24 cellular contexts compared by ENCODE assay signal in genomic region chr6:10000461-10000992, GRCh38.
"Had no signal": no experiment of that assay in that cellular context is flagged by ENCODE, and none has a peak within 500 bp of the region (broad histone marks: within the 10 kb centered on the region; RNA-seq: fewer than 3 reads in every experiment).

No MANE protein-coding gene starts in this region.

- DNase-seq: activated CD4-positive, alpha-beta T cell treated with anti-CD3 and anti-CD28 coated beads for 36 hours; activated CD4-positive, alpha-beta T cell treated with anti-CD3 and anti-CD28 coated beads, Interleukin-2, amount 50 U/mL, for 48 hours; activated naive CD4-positive, alpha-beta T cell; activated naive CD8-positive, alpha-beta T cell treated with anti-CD3 and anti-CD28 coated beads for 36 hours; activated T-cell treated with anti-CD3 and anti-CD28 coated beads for 4 hours; amygdala; caudate nucleus; effector memory CD8-positive, alpha-beta T cell; hypothalamus; kidney; pancreas; right lobe of liver; small intestine; stimulated activated CD4-positive, alpha-beta T cell treated with anti-CD3 and anti-CD28 coated beads, Interleukin-15, amount 100 ng/mL, for 24 hours; stimulated activated CD4-positive, alpha-beta T cell treated with anti-CD3 and anti-CD28 coated beads, Interleukin-2, amount 100 ng/mL, for 48 hours; stimulated activated naive CD8-positive, alpha-beta T cell treated with anti-CD3 and anti-CD28 coated beads, Interleukin-15, amount 100 ng/mL, for 72 hours; transverse colon had no signal

- H3K27me3 ChIP-seq: neutrophil, pancreas, right lobe of liver, suprapubic skin, transverse colon had no signal

- H3K27ac ChIP-seq: neutrophil, pancreas, right lobe of liver, suprapubic skin, transverse colon had no signal

- H3K4me1 ChIP-seq: pancreas, right lobe of liver, suprapubic skin, transverse colon had no signal

- H3K4me3 Mint-ChIP-seq: activated CD4-positive, alpha-beta T cell treated with anti-CD3 and anti-CD28 coated beads for 36 hours; activated naive CD8-positive, alpha-beta T cell treated with anti-CD3 and anti-CD28 coated beads for 36 hours; activated T-helper 1 cell treated with anti-CD3 and anti-CD28 coated beads, Interleukin-12 subunit alpha, Interleukin-12 subunit beta, Interleukin-2, Interleukin-4 antibody, amounts not matched to agents 30 ng/mL and 10 ng/mL and 1 ng/mL, durations not matched to agents 14 hours and 24 hours and 36 hours; effector memory CD8-positive, alpha-beta T cell; mesothelial cell of epicardium; natural killer cell treated with Interleukin-12 subunit alpha and Interleukin-12 subunit beta and Interleukin-15 and Interleukin-18, amount 100 ng/mL, for 72 hours; stimulated activated naive CD8-positive, alpha-beta T cell treated with anti-CD3 and anti-CD28 coated beads, Interleukin-15, amount 100 ng/mL, for 72 hours; WTC11 had no signal

- H3K36me3 Mint-ChIP-seq: activated naive CD8-positive, alpha-beta T cell treated with anti-CD3 and anti-CD28 coated beads for 36 hours; mesothelial cell of epicardium; natural killer cell treated with Interleukin-12 subunit alpha and Interleukin-12 subunit beta and Interleukin-15 and Interleukin-18, amount 100 ng/mL, for 72 hours; WTC11 had no signal

- H3K36me3 ChIP-seq: neutrophil, pancreas, right lobe of liver, suprapubic skin, transverse colon had no signal

- H3K9me3 ChIP-seq: neutrophil, pancreas, right lobe of liver, suprapubic skin, transverse colon had no signal

- H3K4me1 Mint-ChIP-seq: activated CD4-positive, alpha-beta T cell treated with anti-CD3 and anti-CD28 coated beads for 36 hours; activated naive CD8-positive, alpha-beta T cell treated with anti-CD3 and anti-CD28 coated beads for 36 hours; mesothelial cell of epicardium; stimulated activated naive CD8-positive, alpha-beta T cell treated with anti-CD3 and anti-CD28 coated beads, Interleukin-15, amount 100 ng/mL, for 72 hours; WTC11 had no signal

- H3K27me3 Mint-ChIP-seq: activated CD4-positive, alpha-beta T cell treated with anti-CD3 and anti-CD28 coated beads for 36 hours; activated naive CD8-positive, alpha-beta T cell treated with anti-CD3 and anti-CD28 coated beads for 36 hours; effector memory CD8-positive, alpha-beta T cell; natural killer cell treated with Interleukin-12 subunit alpha and Interleukin-12 subunit beta and Interleukin-15 and Interleukin-18, amount 100 ng/mL, for 72 hours; stimulated activated naive CD8-positive, alpha-beta T cell treated with anti-CD3 and anti-CD28 coated beads, Interleukin-15, amount 100 ng/mL, for 72 hours had no signal

- H3K27ac Mint-ChIP-seq: activated CD4-positive, alpha-beta T cell treated with anti-CD3 and anti-CD28 coated beads for 36 hours; activated naive CD8-positive, alpha-beta T cell treated with anti-CD3 and anti-CD28 coated beads for 36 hours; activated T-helper 1 cell treated with anti-CD3 and anti-CD28 coated beads, Interleukin-12 subunit alpha, Interleukin-12 subunit beta, Interleukin-2, Interleukin-4 antibody, amounts not matched to agents 30 ng/mL and 10 ng/mL and 1 ng/mL, durations not matched to agents 14 hours and 24 hours and 36 hours; effector memory CD8-positive, alpha-beta T cell; mesothelial cell of epicardium; natural killer cell treated with Interleukin-12 subunit alpha and Interleukin-12 subunit beta and Interleukin-15 and Interleukin-18, amount 100 ng/mL, for 72 hours; stimulated activated naive CD8-positive, alpha-beta T cell treated with anti-CD3 and anti-CD28 coated beads, Interleukin-15, amount 100 ng/mL, for 72 hours; WTC11 had no signal

- H3K9me3 Mint-ChIP-seq: activated naive CD8-positive, alpha-beta T cell treated with anti-CD3 and anti-CD28 coated beads for 36 hours; activated T-helper 1 cell treated with anti-CD3 and anti-CD28 coated beads, Interleukin-12 subunit alpha, Interleukin-12 subunit beta, Interleukin-2, Interleukin-4 antibody, amounts not matched to agents 30 ng/mL and 10 ng/mL and 1 ng/mL, durations not matched to agents 14 hours and 24 hours and 36 hours; stimulated activated naive CD8-positive, alpha-beta T cell treated with anti-CD3 and anti-CD28 coated beads, Interleukin-15, amount 100 ng/mL, for 72 hours; WTC11 had no signal

- H3K4me3 ChIP-seq: lung, pancreas, right lobe of liver, suprapubic skin, transverse colon had no signal
